ENCODE assay signal across 19 cellular contexts in genomic region chr12:132836803-132837331, GRCh38. TPM values are rescaled to one million over a fixed set of nuclear protein-coding genes. Genes with fewer than 3 reads are reported as not detected.
DNase-seq lines count a peak whose midpoint lies in the region; ATAC-seq, FAIRE-seq and TF ChIP-seq lines count a peak whose summit lies in the region.
"Had no signal": no experiment of that assay in that cellular context is flagged by ENCODE, and none has a peak within 500 bp of the region (broad histone marks: within the 10 kb centered on the region; RNA-seq: fewer than 3 reads in every experiment).

No MANE protein-coding gene starts in this region.

- TF ChIP-seq POLR2A in H1 (IDR thresholded peaks at IDR 0.05; ENCODE audit: control extremely low read depth in 1 of 2, low read depth in 2 of 2, low read length in 2 of 2) (no peak), ovary (IDR thresholded peaks at IDR 0.05) (no peak)

- no peak overlapping the region for H3K4ac ChIP-seq in H1 (replicated peaks; ENCODE audit: insufficient read length, low read depth, low read length)

- no peak for TF ChIP-seq RAD21 in H1 (IDR thresholded peaks at IDR 0.05 in 1 of 2, conservative IDR thresholded peaks at IDR 0.05 in 1 of 2; ENCODE audit: low read depth in 2 of 2, low read length in 2 of 2)

- H3K4me1 Mint-ChIP-seq in CD4-positive, alpha-beta T cell (ENCODE audit: low read depth) = peaks cover 40% of the 10 kb centered on the region

- H4K91ac ChIP-seq in H1 (replicated peaks; ENCODE audit: insufficient read length, low read length) = no peak overlapping the region

- H3K27ac ChIP-seq in CD4-positive, alpha-beta T cell (ENCODE audit: low read depth, low read length) = no peak overlapping the region
- peak overlapping the region; percentile 24; the same call in 1 of the 2 replicates for H3K27ac ChIP-seq in DOHH2 (ENCODE audit: low read depth, low read length)
- H3K27ac ChIP-seq in SJCRH30 = no peak overlapping the region
- no peak overlapping the region for H3K27ac ChIP-seq in H1 (ENCODE audit: low read depth, low read length)
- H3K27ac ChIP-seq in ovary = no peak overlapping the region
- H3K27ac ChIP-seq: esophagus squamous epithelium, hepatocyte had no signal

- no peaks in the 10 kb centered on the region for H3K9me2 ChIP-seq in DOHH2 (replicated peaks; ENCODE audit: control insufficient read depth, low read length)

- H3K36me3 ChIP-seq in DOHH2 (ENCODE audit: control insufficient read depth, low read length) (peaks cover 15% of the 10 kb centered on the region), SJCRH30 (no peaks in the 10 kb centered on the region), H1 (ENCODE audit: control insufficient read depth in 2 of 4, insufficient read depth in 4 of 4, low read length in 3 of 4) (peaks cover 0 to 23% (median 7%) of the 10 kb centered on the region in 4 experiments; a peak in 7 of 8 replicates), ovary (no peaks in the 10 kb centered on the region)

- H2BK120ac ChIP-seq in H1 (replicated peaks; ENCODE audit: low read depth, low read length) = no peak overlapping the region

- DNase-seq in CD4-positive, alpha-beta T cell = no peak
- DNase-seq in SJCRH30 = peak in 1 of 2 experiments; percentile 12
- no peak for DNase-seq in H1 (ENCODE audit: low read depth in 1 of 2, low spot score in 2 of 2)
- DNase-seq in NCI-H1436 (lab: John Stamatoyannopoulos, UW) = no peak
- DNase-seq in ovary = no peak
- DNase-seq: activated CD4-positive, alpha-beta T cell treated with anti-CD3 and anti-CD28 coated beads, Interleukin-2, amount 50 U/mL, for 48 hours; cortex of kidney; esophagus squamous epithelium; GOT3; KG1; left colon; NCI-H1417; NCI-H510A treated with DMSO at 0.1 percent for 48 hours; stomach had no signal

- H3K56ac ChIP-seq in H1 (replicated peaks; ENCODE audit: insufficient read length, low read depth, low read length) = no peak overlapping the region

- H3K23me2 ChIP-seq in H1 (ENCODE audit: low read depth, low read length) = no peaks in the 10 kb centered on the region

- H3K4me1 ChIP-seq in DOHH2 (ENCODE audit: control insufficient read depth, low read length) = peaks cover 28% of the 10 kb centered on the region
- H3K4me1 ChIP-seq in SJCRH30 = peaks cover 3% of the 10 kb centered on the region; the same call in 1 of the 2 replicates
- no peaks in the 10 kb centered on the region for H3K4me1 ChIP-seq in H1 (replicated peaks in 1 of 4; ENCODE audit: control insufficient read depth in 3 of 4, insufficient read depth in 4 of 4, low read length in 3 of 4)
- H3K4me1 ChIP-seq in ovary (ENCODE audit: insufficient read depth) = peaks cover 4% of the 10 kb centered on the region

- intact Hi-C loops in CD4-positive, alpha-beta T cell (cut with DNase I, micrococcal nuclease) = no loop called here
- intact Hi-C loops in ovary (cut with DNase I) = no loop called here

- no peak overlapping the region for H2BK15ac ChIP-seq in H1 (ENCODE audit: low read length)

- ATAC-seq in CD4-positive, alpha-beta T cell (ENCODE audit: poor library complexity) = no peak
- no peak for ATAC-seq in HG03469 (IDR thresholded peaks at IDR 0.05; ENCODE audit: unreplicated experiment)
- no peak for ATAC-seq in HG02623 (IDR thresholded peaks at IDR 0.05; ENCODE audit: unreplicated experiment)
- ATAC-seq: left colon had no signal

- no peaks in the 10 kb centered on the region for H4K20me1 ChIP-seq in DOHH2 (ENCODE audit: control insufficient read depth, insufficient read depth, low read depth, low read length)
- H4K20me1 ChIP-seq in H1 (replicated peaks in 1 of 2; ENCODE audit: control insufficient read depth in 1 of 2, insufficient read depth in 2 of 2, low read length in 2 of 2) = peaks cover 3 to 4% of the 10 kb centered on the region in 2 experiments

- H3K79me2 ChIP-seq in DOHH2 (ENCODE audit: control insufficient read depth, low read length) (no peaks in the 10 kb centered on the region), H1 (ENCODE audit: control insufficient read depth in 1 of 2, insufficient read depth in 2 of 2, low read length in 2 of 2) (no peaks in the 10 kb centered on the region)
- H3K79me2 ChIP-seq: hepatocyte had no signal

- no peak overlapping the region for H3K14ac ChIP-seq in H1 (ENCODE audit: insufficient read length)

- no peaks in the 10 kb centered on the region for H3K9me3 Mint-ChIP-seq in CD4-positive, alpha-beta T cell

- peak overlapping the region; percentile 87 for H3K27ac Mint-ChIP-seq in CD4-positive, alpha-beta T cell

- TF ChIP-seq EP300 in H1 (IDR thresholded peaks at IDR 0.05; ENCODE audit: borderline replicate concordance in 1 of 2, low read depth in 2 of 2, low read length in 2 of 2) (no peak), ovary (IDR thresholded peaks at IDR 0.05) (no peak)

- H2BK12ac ChIP-seq in H1 (ENCODE audit: low read depth, low read length) = no peak overlapping the region

- no peaks in the 10 kb centered on the region for H3K27me3 ChIP-seq in CD4-positive, alpha-beta T cell (ENCODE audit: control insufficient read depth, insufficient read depth, low read length)
- H3K27me3 ChIP-seq in DOHH2 (ENCODE audit: control insufficient read depth, low read length) (no peaks in the 10 kb centered on the region), SJCRH30 (no peaks in the 10 kb centered on the region), H1 (replicated peaks in 1 of 4; ENCODE audit: control insufficient read depth in 3 of 4, extremely low read depth in 1 of 4, insufficient read depth in 3 of 4, low read length in 3 of 4) (no peaks in the 10 kb centered on the region), ovary (no peaks in the 10 kb centered on the region)
- H3K27me3 ChIP-seq: esophagus squamous epithelium, hepatocyte, stomach had no signal

- H3K9me3 ChIP-seq in CD4-positive, alpha-beta T cell (ENCODE audit: control insufficient read depth, low read length) = no peaks in the 10 kb centered on the region
- H3K9me3 ChIP-seq in DOHH2 (ENCODE audit: control insufficient read depth, insufficient read depth, low read length) = no peaks in the 10 kb centered on the region
- no peaks in the 10 kb centered on the region for H3K9me3 ChIP-seq in SJCRH30 (replicated peaks)
- H3K9me3 ChIP-seq in H1 (ENCODE audit: insufficient read depth in 2 of 2, low read depth in 1 of 2, low read length in 1 of 2) = no peaks in the 10 kb centered on the region
- no peaks in the 10 kb centered on the region for H3K9me3 ChIP-seq in ovary
- H3K9me3 ChIP-seq: esophagus squamous epithelium, stomach had no signal

- peaks cover 39% of the 10 kb centered on the region for H3K36me3 Mint-ChIP-seq in CD4-positive, alpha-beta T cell (ENCODE audit: low read depth)

- peak overlapping the region; percentile 44 for H3K4me3 ChIP-seq in DOHH2 (ENCODE audit: low read length)
- H3K4me3 ChIP-seq in SJCRH30 = 0 out of 2 replicates have a peak overlapping the region, but pooled peaks have one; percentile 25
- H3K4me3 ChIP-seq in H1 (ENCODE audit: extremely low read depth in 1 of 4, insufficient read depth in 2 of 4, low read depth in 3 of 4, low read length in 4 of 4) = no peak overlapping the region
- no peak overlapping the region for H3K4me3 ChIP-seq in ovary
- H3K4me3 ChIP-seq: esophagus squamous epithelium, hepatocyte, stomach had no signal

- H2AFZ ChIP-seq in H1 (ENCODE audit: low read length) = no peak overlapping the region
- H2AFZ ChIP-seq: hepatocyte had no signal

- H3K79me1 ChIP-seq in H1 (ENCODE audit: low read depth, low read length) = peaks cover 3% of the 10 kb centered on the region

- H3K4me3 Mint-ChIP-seq in CD4-positive, alpha-beta T cell = peak overlapping the region; percentile 79

- H3K9ac ChIP-seq in H1 (replicated peaks in 1 of 4; ENCODE audit: extremely low read depth in 1 of 4, low read depth in 3 of 4, low read length in 3 of 4) = no peak overlapping the region

- POLR2A ChIA-PET in CD4-positive, alpha-beta T cell (lab: Charles Lee) = interaction anchor here (1.0 kb wide), 1 partner anchor 12 kb away, joined by 4 read pairs; no protein-coding TSS in a partner anchor
- POLR2A ChIA-PET in H1 (lab: Charles Lee; ENCODE audit: partially characterized antibody) = interaction anchor here (2.2 to 2.5 kb wide), 2 partner anchors 8 to 10 kb away, joined by 10 to 14 read pairs; no protein-coding TSS in a partner anchor

- H3K18ac ChIP-seq in H1 (ENCODE audit: extremely low read depth, low read length) = no peak overlapping the region

- no peak overlapping the region for H4K5ac ChIP-seq in H1 (ENCODE audit: insufficient read length, low read depth, low read length)

- no peaks in the 10 kb centered on the region for H3K27me3 Mint-ChIP-seq in CD4-positive, alpha-beta T cell

- CTCF ChIA-PET in CD4-positive, alpha-beta T cell (lab: Charles Lee) = no interaction called here
- CTCF ChIA-PET in H1 (lab: Charles Lee; ENCODE audit: partially characterized antibody) = interaction anchor here (0.6 kb wide), 1 partner anchor 86 kb away, joined by 5 read pairs; no protein-coding TSS in a partner anchor

- H4K8ac ChIP-seq in H1 (ENCODE audit: extremely low read depth, insufficient read depth, low read length) = peak overlapping the region; percentile 22; the same call in 1 of the 2 replicates

- WGBS in H1 (ENCODE audit: extremely low coverage in 1 of 2, insufficient coverage in 1 of 2, insufficient read length in 1 of 2, insufficient replicate concordance in 2 of 2, low coverage in 1 of 2, low lambda C conversion rate in 2 of 2, missing lambda C conversion rate in 1 of 2), 2 experiments = 83% methylated on average over 5 of the region's 5 CpGs; no CpG with 5 or more reads in 1 of the 2 experiments
- 63 to 73% (median 67%) methylated on average over 5 of the region's 5 CpGs for WGBS in ovary, 3 donors

- H2BK20ac ChIP-seq in H1 (ENCODE audit: low read length) = no peak overlapping the region

- FAIRE-seq in H1 (lab: Jason Lieb, UNC) = no peak
- FAIRE-seq: G401.6 had no signal

- no peak overlapping the region for H3K23ac ChIP-seq in H1 (ENCODE audit: insufficient read length)

- H3K4me2 ChIP-seq in DOHH2 (ENCODE audit: low read length) (peak overlapping the region; percentile 37), H1 (ENCODE audit: insufficient read depth in 1 of 2, low read depth in 2 of 2, low read length in 2 of 2) (no peak overlapping the region)
- H3K4me2 ChIP-seq: hepatocyte had no signal

- H3F3A ChIP-seq in DOHH2 (ENCODE audit: control insufficient read depth, insufficient read depth) = no peaks in the 10 kb centered on the region

- TF ChIP-seq CTCF in CD4-positive, alpha-beta T cell (IDR thresholded peaks at IDR 0.05) = no peak
- no peak for TF ChIP-seq CTCF in DOHH2 (IDR thresholded peaks at IDR 0.05; ENCODE audit: low read depth, low read length, poor library complexity, severe bottlenecking)
- TF ChIP-seq CTCF in H1 (IDR thresholded peaks at IDR 0.05; ENCODE audit: control extremely low read depth in 1 of 3, insufficient read depth in 1 of 3, low read depth in 1 of 3, low read length in 3 of 3) = no peak
- TF ChIP-seq CTCF in ovary (IDR thresholded peaks at IDR 0.05) = no peak

- H2BK5ac ChIP-seq in H1 (ENCODE audit: low read depth, low read length) = no peak overlapping the region

- H2AK5ac ChIP-seq in H1 (ENCODE audit: low read depth, low read length) = no peak overlapping the region

RNA-seq across cellular contexts. Expression of gene GOLGA3, which starts 8.2 kb away (rescaled TPM):
- 10 to 100 TPM; 31.5 to 34.0 TPM for total RNA-seq in CD4-positive, alpha-beta T cell
- total RNA-seq in SJCRH30 (2014; rRNA removed; shearing (Covaris generic)) = 36.0 and 40.3 TPM in 2 replicates
- total RNA-seq in H1 (2021; fragmentation: NEBNext Ultra II Directional; extraction: Animal tissue kit (Norgen Biotek cat#: 25700)) = 33.1 and 33.4 TPM in 2 replicates
- 6.4 and 8.4 TPM in 2 replicates for polyA plus RNA-seq in H1 (2011; rRNA removed)
- polyA plus RNA-seq in H1 (2011; cell fraction: cytosol; rRNA removed) = 11.0 TPM
- 16.8 TPM for polyA plus RNA-seq in H1 (2011; cell fraction: nucleus; rRNA removed)
- polyA plus RNA-seq in H1 (2012, experiment 1 of 2) = 11.9 to 16.4 TPM (median 13.1 TPM) in 4 replicates
- polyA plus RNA-seq in H1 (2012, experiment 2 of 2) = 2.6 TPM
- polyA plus RNA-seq in H1 (2013, experiment 1 of 2) = 8.2 TPM
- 8.1 TPM for polyA plus RNA-seq in H1 (2013, experiment 2 of 2)
- polyA minus RNA-seq in H1 (2011; rRNA and poly(A)+ RNA removed) = 21.1 and 21.8 TPM in 2 replicates
- polyA minus RNA-seq in H1 (2011; cell fraction: cytosol; rRNA and poly(A)+ RNA removed) = 21.1 TPM
- 28.4 TPM for polyA minus RNA-seq in H1 (2011; cell fraction: nucleus; rRNA and poly(A)+ RNA removed)
- total RNA-seq in ovary = 10 to 100 TPM; 31.1 to 76.0 (median 52.4) TPM
- polyA plus RNA-seq in ovary = 10 to 100 TPM; 14.4 to 14.9 TPM

RNA-seq across cellular contexts. Expression of gene CHFR, which starts 50.5 kb away (rescaled TPM):
- 10 to 100 TPM; 75.1 to 85.6 TPM for total RNA-seq in CD4-positive, alpha-beta T cell
- 8.2 and 8.5 TPM in 2 replicates for total RNA-seq in SJCRH30 (2014; rRNA removed; shearing (Covaris generic))
- 44.6 and 45.2 TPM in 2 replicates for total RNA-seq in H1 (2021; fragmentation: NEBNext Ultra II Directional; extraction: Animal tissue kit (Norgen Biotek cat#: 25700))
- polyA plus RNA-seq in H1 (2011; rRNA removed) = 31.4 and 58.8 TPM in 2 replicates
- polyA plus RNA-seq in H1 (2011; cell fraction: cytosol; rRNA removed) = 46.5 TPM
- polyA plus RNA-seq in H1 (2011; cell fraction: nucleus; rRNA removed) = 107 TPM
- polyA plus RNA-seq in H1 (2012, experiment 1 of 2) = 34.1 to 36.9 TPM (median 35.8 TPM) in 4 replicates
- polyA plus RNA-seq in H1 (2012, experiment 2 of 2) = 34.9 TPM
- 26.8 TPM for polyA plus RNA-seq in H1 (2013, experiment 1 of 2)
- 25.1 TPM for polyA plus RNA-seq in H1 (2013, experiment 2 of 2)
- 82.5 and 105 TPM in 2 replicates for polyA minus RNA-seq in H1 (2011; rRNA and poly(A)+ RNA removed)
- 37.5 TPM for polyA minus RNA-seq in H1 (2011; cell fraction: cytosol; rRNA and poly(A)+ RNA removed)
- 38.0 TPM for polyA minus RNA-seq in H1 (2011; cell fraction: nucleus; rRNA and poly(A)+ RNA removed)
- total RNA-seq in ovary = 10 to 100 TPM; 11.7 to 36.4 (median 18.8) TPM
- polyA plus RNA-seq in ovary = 10 to 100 TPM; 12.0 to 17.5 TPM

Comparison
In these comparisons a context has a peak if more than half of its experiments do, and no peak if none do; other contexts are left out.
1. H3K4me3 ChIP-seq: peak in DOHH2 (single experiment) and SJCRH30 (single experiment); none in H1 (0 of 4) and ovary (single experiment).